ENCODE assay signal across 4 cellular contexts in the genomic region with DNA sequence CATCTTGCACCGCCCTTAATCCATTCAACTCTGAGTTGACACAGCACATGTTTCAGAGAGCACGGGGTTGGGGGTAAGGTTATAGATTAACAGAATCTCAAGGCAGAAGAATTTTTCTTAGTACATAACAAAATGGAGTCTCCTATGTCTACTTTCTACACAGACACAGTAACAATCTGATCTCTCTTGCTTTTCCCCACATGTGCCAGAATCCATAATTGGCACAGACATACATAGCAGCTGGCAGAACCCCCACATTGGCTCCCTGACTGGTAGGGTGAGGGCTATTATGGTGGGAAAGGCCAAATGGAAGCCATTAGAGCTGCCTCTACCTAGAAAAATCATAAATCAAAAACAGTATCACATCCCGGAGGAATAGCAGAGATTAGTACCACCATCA. TPM values are rescaled to one million over a fixed set of nuclear protein-coding genes. Genes with fewer than 3 reads are reported as not detected.
"Had no signal": no experiment of that assay in that cellular context is flagged by ENCODE, and none has a peak within 500 bp of the region (broad histone marks: within the 10 kb centered on the region; RNA-seq: fewer than 3 reads in every experiment).

No MANE protein-coding gene starts in this region.

RNA-seq across cellular contexts. Expression of a gene that starts 38.5 kb away (rescaled TPM):
- total RNA-seq: LHCN-M2, M059J, MCF 10A, NCI-H460 had no signal

RNA-seq across cellular contexts. Expression of a gene that starts 53.3 kb away (rescaled TPM):
- total RNA-seq: LHCN-M2, MCF 10A, NCI-H460 had no signal
